In genomic region chr10:75406158-75407065, GRCh38 we compare ENCODE assay signal across 16 cellular contexts. TPM values are rescaled to one million over a fixed set of nuclear protein-coding genes. Genes with fewer than 3 reads are reported as not detected.
DNase-seq lines count a peak whose midpoint lies in the region; ATAC-seq and TF ChIP-seq lines count a peak whose summit lies in the region.
"Had no signal": no experiment of that assay in that cellular context is flagged by ENCODE, and none has a peak within 500 bp of the region (broad histone marks: within the 10 kb centered on the region; RNA-seq: fewer than 3 reads in every experiment).

No MANE protein-coding gene starts in this region.

- H3K4ac ChIP-seq in mesendoderm (ENCODE audit: low read depth, low read length) = no peak overlapping the region

- no peak overlapping the region for H3K56ac ChIP-seq in mesendoderm (ENCODE audit: low read length)

- H3K9ac ChIP-seq in mesendoderm (ENCODE audit: low read length) = no peak overlapping the region

- no peak for TF ChIP-seq POLR2A in upper lobe of left lung (IDR thresholded peaks at IDR 0.05)

- H3K4me3 Mint-ChIP-seq in activated naive CD8-positive, alpha-beta T cell = peak overlapping the region; percentile 73
- H3K4me3 Mint-ChIP-seq in activated naive CD8-positive, alpha-beta T cell treated with anti-CD3 and anti-CD28 coated beads, Interleukin-2, amount 50 U/mL, for 24 hours = no peak overlapping the region

- H3K36me3 ChIP-seq in mesendoderm (ENCODE audit: control insufficient read depth, insufficient read depth, low read length) = no peaks in the 10 kb centered on the region
- no peaks in the 10 kb centered on the region for H3K36me3 ChIP-seq in upper lobe of left lung
- H3K36me3 ChIP-seq: sigmoid colon had no signal

- peaks cover 52% of the 10 kb centered on the region for H3K27me3 ChIP-seq in mesendoderm (ENCODE audit: insufficient read depth, low read length, poor library complexity)
- peaks cover 0 to 13% (median 2%) of the 10 kb centered on the region in 4 donors for H3K27me3 ChIP-seq in upper lobe of left lung
- H3K27me3 ChIP-seq: sigmoid colon had no signal

- H3K18ac ChIP-seq in mesendoderm (ENCODE audit: low read length) = no peak overlapping the region

- H2BK5ac ChIP-seq in mesendoderm (ENCODE audit: low read length) = no peak overlapping the region

- H3K9me3 ChIP-seq in upper lobe of left lung = no peaks in the 10 kb centered on the region
- H3K9me3 ChIP-seq: Caco-2, sigmoid colon had no signal

- no CpG with 5 or more reads among the region's 38 CpGs for WGBS in mesendoderm (ENCODE audit: extremely low coverage, insufficient coverage, low lambda C conversion rate)
- WGBS in upper lobe of left lung, 2 donors = 82 to 86% methylated on average over 38 of the region's 38 CpGs

- no peaks in the 10 kb centered on the region for H3K79me1 ChIP-seq in mesendoderm (ENCODE audit: low read length)

- peak overlapping the region; percentile 70 for H3K27ac ChIP-seq in caudate nucleus (ENCODE audit: low read depth, low read length)
- H3K27ac ChIP-seq in mesendoderm (ENCODE audit: low read depth, low read length) = no peak overlapping the region
- peak overlapping the region; percentile 98 for H3K27ac ChIP-seq in upper lobe of left lung

- no peaks in the 10 kb centered on the region for H3K36me3 Mint-ChIP-seq in activated naive CD8-positive, alpha-beta T cell
- no peaks in the 10 kb centered on the region for H3K36me3 Mint-ChIP-seq in activated naive CD8-positive, alpha-beta T cell treated with anti-CD3 and anti-CD28 coated beads, Interleukin-2, amount 50 U/mL, for 24 hours (ENCODE audit: low read depth)

- H3K23ac ChIP-seq in mesendoderm (ENCODE audit: low read length) = no peak overlapping the region

- peaks cover 3% of the 10 kb centered on the region for H3K4me1 ChIP-seq in mesendoderm (ENCODE audit: control insufficient read depth, low read depth, low read length)
- peaks cover 29 to 76% (median 44%) of the 10 kb centered on the region in 4 donors for H3K4me1 ChIP-seq in upper lobe of left lung

- no peak for ATAC-seq in activated naive CD8-positive, alpha-beta T cell treated with anti-CD3 and anti-CD28 coated beads, Interleukin-2, amount 50 U/mL, for 24 hours
- ATAC-seq in upper lobe of left lung (ENCODE audit: low FRiP score in 2 of 2) = no peak
- no peak for ATAC-seq in SK-N-SH treated with all-trans-retinoic acid at 6 μM for 48 hours
- ATAC-seq in HG02970 (IDR thresholded peaks at IDR 0.05; ENCODE audit: low FRiP score, unreplicated experiment) = no peak
- no peak for ATAC-seq in HG02571 (IDR thresholded peaks at IDR 0.05; ENCODE audit: unreplicated experiment)

- no peak overlapping the region for H2BK120ac ChIP-seq in mesendoderm (ENCODE audit: low read depth, low read length)

- H2BK15ac ChIP-seq in mesendoderm (replicated peaks; ENCODE audit: low read depth) = no peak overlapping the region

- no peak overlapping the region for H3K4me3 ChIP-seq in mesendoderm (ENCODE audit: low read length)
- peak overlapping the region in 1 of 4 donors; percentile 6 for H3K4me3 ChIP-seq in upper lobe of left lung

- H2AK5ac ChIP-seq in mesendoderm (ENCODE audit: low read length) = no peak overlapping the region

- no peak for TF ChIP-seq EP300 in upper lobe of left lung (IDR thresholded peaks at IDR 0.05)

- DNase-seq in activated naive CD8-positive, alpha-beta T cell treated with anti-CD3 and anti-CD28 coated beads, Interleukin-2, amount 50 U/mL, for 24 hours = no peak
- DNase-seq in caudate nucleus (lab: John Stamatoyannopoulos, UW) = peak in 6 of 61 donors; percentile 9 to 41 (median 24)
- DNase-seq in mesendoderm = peak; percentile 14
- peak; percentile 25 to 76 for DNase-seq in upper lobe of left lung
- DNase-seq: activated CD4-positive, alpha-beta T cell treated with anti-CD3 and anti-CD28 coated beads, Interleukin-2, amount 50 U/mL, for 1 hour; activated gamma-delta T cell treated with Interleukin-2 at 50 U/mL for 16 hours; Caco-2; NCI-H1105; NCI-H69; sigmoid colon; T-helper 2 cell had no signal

- H3K4me1 Mint-ChIP-seq in activated naive CD8-positive, alpha-beta T cell (ENCODE audit: low read depth) = peaks cover 36% of the 10 kb centered on the region
- peaks cover 36% of the 10 kb centered on the region for H3K4me1 Mint-ChIP-seq in activated naive CD8-positive, alpha-beta T cell treated with anti-CD3 and anti-CD28 coated beads, Interleukin-2, amount 50 U/mL, for 24 hours

- no peak overlapping the region for H3K27ac Mint-ChIP-seq in activated naive CD8-positive, alpha-beta T cell
- H3K27ac Mint-ChIP-seq in activated naive CD8-positive, alpha-beta T cell treated with anti-CD3 and anti-CD28 coated beads, Interleukin-2, amount 50 U/mL, for 24 hours = no peak overlapping the region

- H3K4me2 ChIP-seq in mesendoderm (ENCODE audit: low read length) = no peak overlapping the region

- no peaks in the 10 kb centered on the region for H3K9me3 Mint-ChIP-seq in activated naive CD8-positive, alpha-beta T cell (ENCODE audit: low read depth)
- H3K9me3 Mint-ChIP-seq in activated naive CD8-positive, alpha-beta T cell treated with anti-CD3 and anti-CD28 coated beads, Interleukin-2, amount 50 U/mL, for 24 hours = no peaks in the 10 kb centered on the region

- H3K27me3 Mint-ChIP-seq in activated naive CD8-positive, alpha-beta T cell = peaks cover 33% of the 10 kb centered on the region
- peaks cover 76% of the 10 kb centered on the region for H3K27me3 Mint-ChIP-seq in activated naive CD8-positive, alpha-beta T cell treated with anti-CD3 and anti-CD28 coated beads, Interleukin-2, amount 50 U/mL, for 24 hours

- no peak for TF ChIP-seq CTCF in upper lobe of left lung (IDR thresholded peaks at IDR 0.05)

- no peak overlapping the region for H4K8ac ChIP-seq in mesendoderm (ENCODE audit: low read depth, low read length)

- no peak overlapping the region for H4K5ac ChIP-seq in mesendoderm (ENCODE audit: low read length)

- H3K79me2 ChIP-seq in mesendoderm (ENCODE audit: control insufficient read depth, insufficient read depth, low read length) = no peaks in the 10 kb centered on the region

TF ChIP-seq in SK-N-SH treated with all-trans-retinoic acid at 6 μM for 48 hours, 23 proteins besides CTCF, POLR2A, EP300 and RAD21 (continues in another document):
- TF ChIP-seq ZC3H10 (CRISPR knock-in tag; IDR thresholded peaks at IDR 0.05) = no peak
- no peak for TF ChIP-seq PPARA (CRISPR knock-in tag; IDR thresholded peaks at IDR 0.05; ENCODE audit: borderline replicate concordance)
- no peak for TF ChIP-seq ESRRG (CRISPR knock-in tag; IDR thresholded peaks at IDR 0.05)
- TF ChIP-seq ZFP30 (CRISPR knock-in tag; IDR thresholded peaks at IDR 0.05) = no peak
- TF ChIP-seq POU6F1 (CRISPR knock-in tag; IDR thresholded peaks at IDR 0.05; ENCODE audit: borderline replicate concordance, low read depth) = no peak
- TF ChIP-seq TSHZ2 (CRISPR knock-in tag; IDR thresholded peaks at IDR 0.05) = no peak
- TF ChIP-seq SNAI2 (CRISPR knock-in tag; IDR thresholded peaks at IDR 0.05) = no peak
- TF ChIP-seq CREB5 (CRISPR knock-in tag; IDR thresholded peaks at IDR 0.05; ENCODE audit: low read depth) = no peak
- TF ChIP-seq ZFP3 (CRISPR knock-in tag; IDR thresholded peaks at IDR 0.05) = no peak

RNA-seq across cellular contexts. Expression of gene ZNF503, which starts 4.8 kb away (rescaled TPM):
- 1.4 TPM for polyA plus RNA-seq in mesendoderm (2013, experiment 1 of 2)
- 1.3 TPM for polyA plus RNA-seq in mesendoderm (2013, experiment 2 of 2)
- 10 to 100 TPM; 15.0 to 44.6 (median 23.5) TPM for total RNA-seq in upper lobe of left lung

RNA-seq across cellular contexts. Expression of gene LRMDA, which starts 25.0 kb away (rescaled TPM):
- polyA plus RNA-seq in mesendoderm (2013, experiment 1 of 2) = 0.17 TPM
- 0.69 TPM for polyA plus RNA-seq in mesendoderm (2013, experiment 2 of 2)
- 100 to 1,000 TPM in 1 of 6 donors, 10 to 100 TPM in 5; 12.8 to 185 (median 18.1) TPM for total RNA-seq in upper lobe of left lung
- total RNA-seq: A172 had no signal
